ENCODE assay signal across 10 cellular contexts in genomic region chr6:37125779-37126553, GRCh38. TPM values are rescaled to one million over a fixed set of nuclear protein-coding genes. Genes with fewer than 3 reads are reported as not detected.
DNase-seq lines count a peak whose midpoint lies in the region; ATAC-seq, FAIRE-seq and TF ChIP-seq lines count a peak whose summit lies in the region.
"Had no signal": no experiment of that assay in that cellular context is flagged by ENCODE, and none has a peak within 500 bp of the region (broad histone marks: within the 10 kb centered on the region; RNA-seq: fewer than 3 reads in every experiment).

No MANE protein-coding gene starts in this region.

- peak; percentile 81 for FAIRE-seq in H1 (lab: Jason Lieb, UNC)

- H3K4me2 ChIP-seq in H1 (ENCODE audit: insufficient read depth in 1 of 2, low read depth in 2 of 2, low read length in 2 of 2), result peak overlapping the region; percentile 76 to 81

- peak overlapping the region; percentile 3 for H4K5ac ChIP-seq in H1 (ENCODE audit: insufficient read length, low read depth, low read length)

- H3K36me3 ChIP-seq in H1 (ENCODE audit: control insufficient read depth in 2 of 4, insufficient read depth in 4 of 4, low read length in 3 of 4), result peaks cover 0 to 25% (median 0%) of the 10 kb centered on the region in 4 experiments; a peak in 1 of 8 replicates

- peaks cover 19 to 42% (median 31%) of the 10 kb centered on the region in 4 experiments for H3K4me1 ChIP-seq in H1 (replicated peaks in 1 of 4; ENCODE audit: control insufficient read depth in 3 of 4, insufficient read depth in 4 of 4, low read length in 3 of 4)

- peak overlapping the region; percentile 84 for H4K91ac ChIP-seq in H1 (replicated peaks; ENCODE audit: insufficient read length, low read length)

- peaks cover 8% of the 10 kb centered on the region for H3K79me1 ChIP-seq in H1 (ENCODE audit: low read depth, low read length)

- H3K36me3 Mint-ChIP-seq in nephron (ENCODE audit: low read depth), result no peaks in the 10 kb centered on the region

- H2BK15ac ChIP-seq in H1 (ENCODE audit: low read length), result peak overlapping the region; percentile 36; the same call in 1 of the 2 replicates

- peak in 1 of 2 experiments; percentile 0; a peak in 1 of 4 replicates for TF ChIP-seq RAD21 in H1 (IDR thresholded peaks at IDR 0.05 in 1 of 2, conservative IDR thresholded peaks at IDR 0.05 in 1 of 2; ENCODE audit: low read depth in 2 of 2, low read length in 2 of 2)

- H3K9me3 ChIP-seq in H1 (ENCODE audit: insufficient read depth in 2 of 2, low read depth in 1 of 2, low read length in 1 of 2), result no peaks in the 10 kb centered on the region

- peak overlapping the region; percentile 12 to 58 (median 39); a peak in 7 of 8 replicates for H3K4me3 ChIP-seq in H1 (ENCODE audit: extremely low read depth in 1 of 4, insufficient read depth in 2 of 4, low read depth in 3 of 4, low read length in 4 of 4)

- H3K27me3 Mint-ChIP-seq in nephron (ENCODE audit: low read depth), result no peaks in the 10 kb centered on the region

- no peak overlapping the region for H2AFZ ChIP-seq in H1 (ENCODE audit: low read length)

- H2BK20ac ChIP-seq in H1 (ENCODE audit: low read length), result peak overlapping the region; percentile 92; the same call in 1 of the 2 replicates

- H4K8ac ChIP-seq in H1 (ENCODE audit: extremely low read depth, insufficient read depth, low read length), result peak overlapping the region; percentile 94; the same call in 1 of the 2 replicates

- H3K79me2 ChIP-seq in H1 (ENCODE audit: control insufficient read depth in 1 of 2, insufficient read depth in 2 of 2, low read length in 2 of 2), result peaks cover 0 to 61% of the 10 kb centered on the region in 2 experiments; a peak in 3 of 4 replicates

- peak overlapping the region; percentile 89; the same call in 1 of the 2 replicates for H2AK5ac ChIP-seq in H1 (ENCODE audit: low read depth, low read length)

- peaks cover 52% of the 10 kb centered on the region for H3K4me1 Mint-ChIP-seq in nephron

- in situ Hi-C loops in Caki2 (cut with HindIII; ENCODE audit: low pct_unique_long_range_greater_than_20kb, low sequenced_read_pairs), result no loop called here

- H3K4me3 Mint-ChIP-seq in nephron, result peak overlapping the region; percentile 48 to 78 (median 68)

- CTCF ChIA-PET in H1 (lab: Charles Lee; ENCODE audit: partially characterized antibody), result interaction anchor here (0.5 to 3.4 kb wide), 20 partner anchors 9 to 1634 kb away, joined by 3 to 18 read pairs (median 4); no protein-coding TSS in a partner anchor

- H3K27me3 ChIP-seq in H1 (replicated peaks in 1 of 4; ENCODE audit: control insufficient read depth in 3 of 4, extremely low read depth in 1 of 4, insufficient read depth in 3 of 4, low read length in 3 of 4), result no peaks in the 10 kb centered on the region

- no peak overlapping the region for H3K14ac ChIP-seq in H1 (ENCODE audit: insufficient read length)

- H4K20me1 ChIP-seq in H1 (replicated peaks in 1 of 2; ENCODE audit: control insufficient read depth in 1 of 2, insufficient read depth in 2 of 2, low read length in 2 of 2), result no peaks in the 10 kb centered on the region

- peak overlapping the region in 3 of 4 experiments; percentile 70 to 86 (median 80); a peak in 6 of 7 replicates for H3K9ac ChIP-seq in H1 (replicated peaks in 1 of 4; ENCODE audit: extremely low read depth in 1 of 4, low read depth in 3 of 4, low read length in 3 of 4)

- TF ChIP-seq CTCF in H1 (IDR thresholded peaks at IDR 0.05; ENCODE audit: control extremely low read depth in 1 of 3, insufficient read depth in 1 of 3, low read depth in 1 of 3, low read length in 3 of 3), result peak in 1 of 3 experiments; percentile 21; a peak in 1 of 4 replicates
- TF ChIP-seq CTCF in nephron (IDR thresholded peaks at IDR 0.05; ENCODE audit: unreplicated experiment in 3 of 3), result no peak

- H2BK120ac ChIP-seq in H1 (replicated peaks; ENCODE audit: low read depth, low read length), result peak overlapping the region; percentile 76

- H3K27ac ChIP-seq in H1 (ENCODE audit: low read depth, low read length), result peak overlapping the region; percentile 94

- no peak overlapping the region for H3K23ac ChIP-seq in H1 (ENCODE audit: insufficient read length)

- TF ChIP-seq POLR2A in H1 (IDR thresholded peaks at IDR 0.05; ENCODE audit: control extremely low read depth in 1 of 2, low read depth in 2 of 2, low read length in 2 of 2), result peak in 1 of 2 experiments; percentile 53; a peak in 2 of 3 replicates

- peak overlapping the region; percentile 82 for H3K4ac ChIP-seq in H1 (replicated peaks; ENCODE audit: insufficient read length, low read depth, low read length)

- 0 out of 2 replicates have a peak, but pooled peaks cover 3% of the 10 kb centered on the region for H3K23me2 ChIP-seq in H1 (ENCODE audit: low read depth, low read length)

- no peak for ATAC-seq in GM21390 (IDR thresholded peaks at IDR 0.05; ENCODE audit: unreplicated experiment)
- ATAC-seq in GM19328 (IDR thresholded peaks at IDR 0.05; ENCODE audit: unreplicated experiment), result no peak

- peak overlapping the region; percentile 91 to 94 (median 93) for H3K27ac Mint-ChIP-seq in nephron

- no peaks in the 10 kb centered on the region for H3K9me3 Mint-ChIP-seq in nephron

- POLR2A ChIA-PET in H1 (lab: Charles Lee; ENCODE audit: partially characterized antibody), result interaction anchor here (0.6 to 39.1 kb wide), 23 partner anchors 10 to 141 kb away, joined by 3 to 1024 read pairs (median 4); partner anchors contain the start of genes MTCH1 and PIM1

- TF ChIP-seq EP300 in H1 (IDR thresholded peaks at IDR 0.05; ENCODE audit: borderline replicate concordance in 1 of 2, low read depth in 2 of 2, low read length in 2 of 2), result peak in 1 of 2 experiments; percentile 26; a peak in 1 of 3 replicates

- no peak overlapping the region for H3K56ac ChIP-seq in H1 (replicated peaks; ENCODE audit: insufficient read length, low read depth, low read length)

- 1% methylated on average over 21 of the region's 22 CpGs; no CpG with 5 or more reads in 1 of the 2 experiments for WGBS in H1 (ENCODE audit: extremely low coverage in 1 of 2, insufficient coverage in 1 of 2, insufficient read length in 1 of 2, insufficient replicate concordance in 2 of 2, low coverage in 1 of 2, low lambda C conversion rate in 2 of 2, missing lambda C conversion rate in 1 of 2), 2 experiments

- peak overlapping the region; percentile 97 for H2BK12ac ChIP-seq in H1 (ENCODE audit: low read depth, low read length)

- peak overlapping the region; percentile 49; the same call in 1 of the 2 replicates for H3K18ac ChIP-seq in H1 (ENCODE audit: extremely low read depth, low read length)

- peak; percentile 44 for DNase-seq in Caki2 (ENCODE audit: low read depth)
- DNase-seq in NCI-H82 (lab: John Stamatoyannopoulos, UW), result peak; percentile 82
- peak; percentile 74 to 81 for DNase-seq in H1 (ENCODE audit: low read depth in 1 of 2, low spot score in 2 of 2)
- no peak for DNase-seq in activated naive CD4-positive, alpha-beta T cell (lab: John Stamatoyannopoulos, UW)
- no peak for DNase-seq in SKM-1 (lab: John Stamatoyannopoulos, UW; ENCODE audit: unreplicated experiment)
- DNase-seq: midbrain, NCI-H1048 had no signal

- H2BK5ac ChIP-seq in H1 (ENCODE audit: low read depth, low read length), result peak overlapping the region; percentile 93

TF ChIP-seq in H1, 55 proteins besides CTCF, POLR2A, EP300 and RAD21 (continues in another document):
- TF ChIP-seq CBX5 (IDR thresholded peaks at IDR 0.05; ENCODE audit: low read depth, low read length) (no peak), SP1 (IDR thresholded peaks at IDR 0.05; ENCODE audit: low read depth, low read length) (peak; percentile 78), BCL11A (IDR thresholded peaks at IDR 0.05; ENCODE audit: low read depth in 2 of 2, low read length in 2 of 2) (no peak), RXRA (IDR thresholded peaks at IDR 0.05; ENCODE audit: insufficient read depth, low read depth, low read length) (peak; percentile 74; the same call in 1 of the 2 replicates), E2F6 (IDR thresholded peaks at IDR 0.05) (no peak), JUN (IDR thresholded peaks at IDR 0.05; ENCODE audit: low read depth, low read length) (no peak), CTBP2 (IDR thresholded peaks at IDR 0.05; ENCODE audit: borderline replicate concordance, insufficient read depth, insufficient read length, low read length) (no peak), RBBP5 (IDR thresholded peaks at IDR 0.05; ENCODE audit: borderline replicate concordance, low read depth, low read length) (peak; percentile 75), POU5F1 (IDR thresholded peaks at IDR 0.05; ENCODE audit: low read depth, low read length) (no peak), BRCA1 (IDR thresholded peaks at IDR 0.05; ENCODE audit: low read depth, low read length) (no peak), SP2 (IDR thresholded peaks at IDR 0.05; ENCODE audit: low read length) (no peak), TEAD4 (IDR thresholded peaks at IDR 0.05; ENCODE audit: low read depth, low read length) (peak; percentile 99), TBP (IDR thresholded peaks at IDR 0.05; ENCODE audit: low read depth, low read length) (peak; percentile 65), RNF2 (IDR thresholded peaks at IDR 0.05; ENCODE audit: borderline replicate concordance, low read depth, low read length, missing control alignments, poor library complexity, severe bottlenecking) (no peak), CBX8 (IDR thresholded peaks at IDR 0.05; ENCODE audit: borderline replicate concordance, low read depth, low read length) (no peak), CHD2 (IDR thresholded peaks at IDR 0.05; ENCODE audit: low read length) (0 out of 2 replicates have a peak, but pooled peaks have one; percentile 4), TAF7 (optimal IDR thresholded peaks at IDR 0.05; ENCODE audit: borderline replicate concordance, low read depth, low read length) (peak; percentile 77)

RNA-seq across cellular contexts. Expression of gene PIM1, which starts 44.0 kb away (rescaled TPM):
- 17.0 and 21.5 TPM in 2 replicates for total RNA-seq in Caki2 (2014; rRNA removed; shearing (Covaris generic); ENCODE audit: low replicate concordance)
- 94.1 and 94.9 TPM in 2 replicates for total RNA-seq in H1 (2021; fragmentation: NEBNext Ultra II Directional; extraction: Animal tissue kit (Norgen Biotek cat#: 25700))
- 25.5 and 42.7 TPM in 2 replicates for polyA plus RNA-seq in H1 (2011; rRNA removed)
- 37.3 TPM for polyA plus RNA-seq in H1 (2011; cell fraction: cytosol; rRNA removed)
- polyA plus RNA-seq in H1 (2011; cell fraction: nucleus; rRNA removed), result 72.2 TPM
- 46.3 to 53.0 TPM (median 51.3 TPM) in 4 replicates for polyA plus RNA-seq in H1 (2012, experiment 1 of 2)
- polyA plus RNA-seq in H1 (2012, experiment 2 of 2), result 57.3 TPM
- polyA plus RNA-seq in H1 (2013, experiment 1 of 2), result 57.8 TPM
- 62.4 TPM for polyA plus RNA-seq in H1 (2013, experiment 2 of 2)
- 39.5 and 58.4 TPM in 2 replicates for polyA minus RNA-seq in H1 (2011; rRNA and poly(A)+ RNA removed)
- 29.6 TPM for polyA minus RNA-seq in H1 (2011; cell fraction: cytosol; rRNA and poly(A)+ RNA removed)
- polyA minus RNA-seq in H1 (2011; cell fraction: nucleus; rRNA and poly(A)+ RNA removed), result 30.4 TPM

Comparison
In these comparisons a context has a peak if more than half of its experiments do, and no peak if none do; other contexts are left out.
1. DNase-seq: peak in Caki2 (single experiment), NCI-H82 (single experiment) and H1 (2 of 2); none in activated naive CD4-positive, alpha-beta T cell (0 of 4) and SKM-1 (single experiment).